In genomic region chr19:38676023-38676877, GRCh38 we compare ENCODE assay signal across 8 cellular contexts. TPM values are rescaled to one million over a fixed set of nuclear protein-coding genes. Genes with fewer than 3 reads are reported as not detected.
A peak's percentile ranks its signal among the peaks of the same experiment; 100 is the strongest.
DNase-seq lines count a peak whose midpoint lies in the region; ATAC-seq lines count a peak whose summit lies in the region.

No MANE protein-coding gene starts in this region.

- peak overlapping the region; percentile 45; the same call in 1 of the 2 replicates for H3K27ac ChIP-seq in HUES6 (ENCODE audit: low read depth, low read length)
- H3K27ac ChIP-seq in temporal lobe (ENCODE audit: low read depth, low read length) = peak overlapping the region; percentile 19

- no peak overlapping the region for H3K9ac ChIP-seq in HUES6 (ENCODE audit: low read length)
- H3K9ac ChIP-seq in adipocyte (ENCODE audit: low read length) = peak overlapping the region; percentile 21

- peaks cover 88 to 93% of the 10 kb centered on the region in 2 donors for H3K4me1 Mint-ChIP-seq in immature natural killer cell

- H3K27ac Mint-ChIP-seq in immature natural killer cell = peak overlapping the region; percentile 99 to 100 (median 100)

- H3K27me3 ChIP-seq in HUES6 (ENCODE audit: control insufficient read depth, insufficient read depth, low read length) (no peaks in the 10 kb centered on the region), adipocyte (replicated peaks; ENCODE audit: control insufficient read depth, insufficient read depth, low read length) (no peaks in the 10 kb centered on the region)

- peaks cover 39% of the 10 kb centered on the region for H3K36me3 ChIP-seq in HUES6 (ENCODE audit: control insufficient read depth, insufficient read depth, low read length)
- H3K36me3 ChIP-seq in adipocyte (ENCODE audit: control insufficient read depth, insufficient read depth, low read length, severe bottlenecking) = peaks cover 21% of the 10 kb centered on the region

- H3K4me3 ChIP-seq in HUES6 (ENCODE audit: low read depth, low read length) (no peak overlapping the region), adipocyte (ENCODE audit: low read length) (no peak overlapping the region)

- H3K4me1 ChIP-seq in HUES6 (ENCODE audit: control insufficient read depth, insufficient read depth, low read length) = peaks cover 47% of the 10 kb centered on the region
- H3K4me1 ChIP-seq in adipocyte (ENCODE audit: control insufficient read depth, insufficient read depth, low read length) = peaks cover 22% of the 10 kb centered on the region

- H3K9me3 Mint-ChIP-seq in immature natural killer cell = peaks cover 0 to 1% (median 0%) of the 10 kb centered on the region in 6 donors

- H3K9me3 ChIP-seq in HUES6 (ENCODE audit: control insufficient read depth, insufficient read depth, low read depth, low read length) (no peaks in the 10 kb centered on the region), adipocyte (ENCODE audit: control insufficient read depth, low read length) (no peaks in the 10 kb centered on the region)

- H3K27me3 Mint-ChIP-seq in immature natural killer cell (ENCODE audit: low read depth in 3 of 3) = peaks cover 10 to 35% (median 19%) of the 10 kb centered on the region in 3 donors

- ATAC-seq in HG03432 (IDR thresholded peaks at IDR 0.05; ENCODE audit: unreplicated experiment) = no peak

- H3K4me3 Mint-ChIP-seq in immature natural killer cell = peak overlapping the region; percentile 75 to 87 (median 81)

- DNase-seq in adipocyte (ENCODE audit: low read depth) (peak; percentile 48), immature natural killer cell (no peak), GM19238 (ENCODE audit: insufficient read length, low spot score) (no peak), NCI-H446 (lab: John Stamatoyannopoulos, UW) (no peak)
- no peak for DNase-seq in stimulated activated CD4-positive, alpha-beta T cell treated with anti-CD3 and anti-CD28 coated beads, Interleukin-4, amount 100 ng/mL, for 24 hours

- H3K36me3 Mint-ChIP-seq in immature natural killer cell = peaks cover 0 to 15% (median 5%) of the 10 kb centered on the region in 3 donors

RNA-seq across cellular contexts. Expression of gene ACTN4, which starts 28.8 kb away (rescaled TPM):
- polyA plus RNA-seq in immature natural killer cell = 10 to 100 TPM in 2 of 3 donors, 1 to 10 TPM in 1; 8.5 to 68.3 (median 17.4) TPM
- total RNA-seq in temporal lobe = 51.9 TPM

RNA-seq across cellular contexts. Expression of gene EIF3K, which starts 57.3 kb away (rescaled TPM):
- polyA plus RNA-seq in immature natural killer cell = 100 to 1,000 TPM; 338 to 456 (median 383) TPM
- total RNA-seq in temporal lobe = 89.0 TPM

RNA-seq across cellular contexts. Expression of gene MAP4K1, which starts 58.5 kb away (rescaled TPM):
- polyA plus RNA-seq in immature natural killer cell = 10 to 100 TPM; 52.1 to 98.1 (median 67.0) TPM
- total RNA-seq in temporal lobe = 0.49 TPM
